In the genomic region with DNA sequence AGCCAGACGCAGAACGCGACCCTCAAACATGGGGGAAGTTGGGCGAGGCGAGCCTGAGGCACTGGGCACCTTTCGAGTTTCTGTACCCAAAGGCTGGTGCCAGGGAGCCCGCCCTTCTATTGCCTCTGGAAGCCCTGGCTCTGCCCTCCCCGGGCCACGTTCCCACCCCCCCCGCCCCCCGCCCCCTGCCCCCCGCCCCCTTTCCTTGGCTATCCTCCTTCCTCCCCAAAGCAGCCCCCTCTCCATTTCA, we compare ENCODE assay signal across 8 cellular contexts. TPM values are rescaled to one million over a fixed set of nuclear protein-coding genes. Genes with fewer than 3 reads are reported as not detected.
A peak's percentile ranks its signal among the peaks of the same experiment; 100 is the strongest.
DNase-seq lines count a peak whose midpoint lies in the region; ATAC-seq and TF ChIP-seq lines count a peak whose summit lies in the region.

No MANE protein-coding gene starts in this region.

- TF ChIP-seq CTCF in cardiac fibroblast (IDR thresholded peaks at IDR 0.05; ENCODE audit: low read depth, low read length), result no peak

- no peaks in the 10 kb centered on the region for H3K27me3 ChIP-seq in ACC112 (ENCODE audit: insufficient read depth, low read length)
- no peaks in the 10 kb centered on the region for H3K27me3 ChIP-seq in mononuclear cell (ENCODE audit: insufficient read depth, low read length)
- H3K27me3 ChIP-seq in aorta (ENCODE audit: control insufficient read depth in 1 of 2, insufficient read depth in 2 of 2, low read length in 1 of 2), result no peaks in the 10 kb centered on the region

- DNase-seq in KG1 (lab: John Stamatoyannopoulos, UW), result peak; percentile 83
- DNase-seq in cardiac fibroblast (ENCODE audit: low read depth in 2 of 2), result no peak
- DNase-seq in aorta, result peak in 1 of 2 donors; percentile 64
- DNase-seq in cerebellar nuclear complex (lab: John Stamatoyannopoulos, UW), result no peak
- DNase-seq in kidney tubule cell (ENCODE audit: low spot score), result no peak

- 0 to 1% methylated on average over 10 to 12 of the region's 12 CpGs for WGBS in aorta, 2 donors

- H3K36me3 ChIP-seq in ACC112 (ENCODE audit: insufficient read depth, low read length) (no peaks in the 10 kb centered on the region), aorta (ENCODE audit: control insufficient read depth in 1 of 2, insufficient read depth in 2 of 2, low read length in 1 of 2) (no peaks in the 10 kb centered on the region)

- H3K79me2 ChIP-seq in ACC112 (ENCODE audit: control insufficient read depth, insufficient read depth, low read length, unreplicated experiment), result peaks cover 26% of the 10 kb centered on the region

- ATAC-seq in aorta (ENCODE audit: low FRiP score), result no peak
- no peak for ATAC-seq in GM21717 (IDR thresholded peaks at IDR 0.05; ENCODE audit: unreplicated experiment)

- H3K4me1 ChIP-seq in ACC112 (ENCODE audit: control insufficient read depth, insufficient read depth, low read length, unreplicated experiment) (peaks cover 23% of the 10 kb centered on the region), mononuclear cell (ENCODE audit: insufficient read depth, low read length) (peaks cover 59% of the 10 kb centered on the region), aorta (ENCODE audit: control insufficient read depth in 1 of 2, insufficient read depth in 2 of 2, low read length in 2 of 2) (peaks cover 0 to 2% of the 10 kb centered on the region in 2 donors)

- H3K9me3 ChIP-seq in mononuclear cell (ENCODE audit: low read depth, low read length), result no peaks in the 10 kb centered on the region
- H3K9me3 ChIP-seq in aorta (ENCODE audit: control insufficient read depth, low read length), result no peaks in the 10 kb centered on the region

- H3K4me3 ChIP-seq in ACC112 (ENCODE audit: low read depth, low read length), result peak overlapping the region; percentile 82
- peak overlapping the region; percentile 68 to 70 for H3K4me3 ChIP-seq in cardiac fibroblast (replicated peaks in 1 of 2; ENCODE audit: low read depth in 2 of 2, low read length in 2 of 2)
- peak overlapping the region; percentile 62 for H3K4me3 ChIP-seq in mononuclear cell (ENCODE audit: low read length)
- peak overlapping the region; percentile 2 to 65 for H3K4me3 ChIP-seq in aorta (ENCODE audit: low read length in 2 of 2)

- H2AFZ ChIP-seq in ACC112 (ENCODE audit: low read length, unreplicated experiment), result peak overlapping the region; percentile 14

- H3K27ac ChIP-seq in ACC112 (ENCODE audit: low read depth, low read length) (peak overlapping the region; percentile 67), aorta (ENCODE audit: low read depth in 1 of 2, low read length in 2 of 2) (peak overlapping the region in 1 of 2 donors; percentile 87)

- intact Hi-C loops in aorta (cut with DNase I), result loop anchor here in 1 of 2 donors (5.0 kb wide), 2 partner anchors 62 to 63 kb away; partner anchors contain the start of genes EFNA4 and PMVK

RNA-seq across cellular contexts. Expression of gene ZBTB7B, which starts 2.2 kb away (rescaled TPM):
- 39.6 TPM for total RNA-seq in mononuclear cell
- 10 to 100 TPM; 46.4 to 71.1 TPM for total RNA-seq in aorta
- polyA plus RNA-seq in aorta, result 10 to 100 TPM; 23.3 to 32.8 TPM

RNA-seq across cellular contexts. Expression of gene LENEP, which starts 7.0 kb away (rescaled TPM):
- total RNA-seq in mononuclear cell, result 0.63 TPM
- total RNA-seq in aorta, result not detected
- not detected for polyA plus RNA-seq in aorta

RNA-seq across cellular contexts. Expression of gene FLAD1, which starts 17.3 kb away (rescaled TPM):
- total RNA-seq in mononuclear cell (11.3 TPM), aorta (10 to 100 TPM; 14.5 to 17.6 TPM)
- polyA plus RNA-seq in aorta, result 10 to 100 TPM; 23.8 to 24.2 TPM

RNA-seq across cellular contexts. Expression of gene CKS1B, which starts 25.9 kb away (rescaled TPM):
- total RNA-seq in mononuclear cell (5.9 TPM), aorta (10 to 100 TPM; 19.3 to 25.5 TPM)
- polyA plus RNA-seq in aorta, result 10 to 100 TPM; 38.9 to 58.9 TPM

RNA-seq across cellular contexts. Expression of gene SHC1, which starts 29.9 kb away (rescaled TPM):
- total RNA-seq in mononuclear cell (22.2 TPM), aorta (100 to 1,000 TPM; 165 to 182 TPM)
- 100 to 1,000 TPM in 1 of 2 donors, 10 to 100 TPM in 1; 39.1 to 179 TPM for polyA plus RNA-seq in aorta
